ENCODE assay signal across 17 cellular contexts in genomic region chr2:223949241-223949640, GRCh38. TPM values are rescaled to one million over a fixed set of nuclear protein-coding genes. Genes with fewer than 3 reads are reported as not detected.
DNase-seq lines count a peak whose midpoint lies in the region; ATAC-seq and TF ChIP-seq lines count a peak whose summit lies in the region.
"Had no signal": no experiment of that assay in that cellular context is flagged by ENCODE, and none has a peak within 500 bp of the region (broad histone marks: within the 10 kb centered on the region; RNA-seq: fewer than 3 reads in every experiment).

No MANE protein-coding gene starts in this region.

- H3K27ac ChIP-seq in MM.1S (ENCODE audit: low read length): no peak overlapping the region

- H3K9me2 ChIP-seq in MM.1S (replicated peaks; ENCODE audit: insufficient read depth, low read length): no peaks in the 10 kb centered on the region

- peaks cover 12% of the 10 kb centered on the region for H3K4me1 ChIP-seq in MM.1S (ENCODE audit: low read length)

- peaks cover 63% of the 10 kb centered on the region for H3K4me1 Mint-ChIP-seq in activated naive CD4-positive, alpha-beta T cell treated with anti-CD3 and anti-CD28 coated beads, Interleukin-2, amount 50 U/mL, for 24 hours
- peaks cover 60% of the 10 kb centered on the region for H3K4me1 Mint-ChIP-seq in activated CD8-positive, alpha-beta T cell treated with anti-CD3 and anti-CD28 coated beads for 36 hours (ENCODE audit: low read depth)
- H3K4me1 Mint-ChIP-seq in stimulated activated naive CD8-positive, alpha-beta T cell treated with anti-CD3 and anti-CD28 coated beads, Interleukin-15, amount 100 ng/mL, for 72 hours: peaks cover 83% of the 10 kb centered on the region

- H3F3A ChIP-seq in MM.1S (ENCODE audit: insufficient read depth, low read length): peaks cover 8% of the 10 kb centered on the region

- intact Hi-C loops in activated CD8-positive, alpha-beta T cell treated with anti-CD3 and anti-CD28 coated beads for 36 hours (cut with micrococcal nuclease): no loop called here

- CTCF ChIA-PET in activated CD8-positive, alpha-beta T cell treated with anti-CD3 and anti-CD28 coated beads for 36 hours (lab: Charles Lee): interaction anchor here (0.7 to 1.3 kb wide), 4 partner anchors 8 to 22 kb away, joined by 3 to 5 read pairs (median 3); no protein-coding TSS in a partner anchor

- H3K4me3 Mint-ChIP-seq in activated naive CD4-positive, alpha-beta T cell treated with anti-CD3 and anti-CD28 coated beads, Interleukin-2, amount 50 U/mL, for 24 hours: no peak overlapping the region
- H3K4me3 Mint-ChIP-seq in activated CD8-positive, alpha-beta T cell treated with anti-CD3 and anti-CD28 coated beads for 36 hours: no peak overlapping the region
- H3K4me3 Mint-ChIP-seq in stimulated activated naive CD8-positive, alpha-beta T cell treated with anti-CD3 and anti-CD28 coated beads, Interleukin-15, amount 100 ng/mL, for 72 hours: no peak overlapping the region
- H3K4me3 Mint-ChIP-seq: T-helper 17 cell had no signal

- peak overlapping the region; percentile 89 for H3K27ac Mint-ChIP-seq in activated naive CD4-positive, alpha-beta T cell treated with anti-CD3 and anti-CD28 coated beads, Interleukin-2, amount 50 U/mL, for 24 hours
- peak overlapping the region; percentile 78 for H3K27ac Mint-ChIP-seq in activated CD8-positive, alpha-beta T cell treated with anti-CD3 and anti-CD28 coated beads for 36 hours
- peak overlapping the region; percentile 92 to 96 for H3K27ac Mint-ChIP-seq in stimulated activated naive CD8-positive, alpha-beta T cell treated with anti-CD3 and anti-CD28 coated beads, Interleukin-15, amount 100 ng/mL, for 72 hours
- H3K27ac Mint-ChIP-seq: T-helper 17 cell had no signal

- no peak overlapping the region for H3K4me2 ChIP-seq in MM.1S (ENCODE audit: low read depth, low read length)

- TF ChIP-seq CTCF in MM.1S (IDR thresholded peaks at IDR 0.05; ENCODE audit: low read length): peak; percentile 24; the same call in 1 of the 2 replicates
- TF ChIP-seq CTCF in activated CD8-positive, alpha-beta T cell treated with anti-CD3 and anti-CD28 coated beads for 36 hours (IDR thresholded peaks at IDR 0.05): no peak

- H3K9me3 ChIP-seq in MM.1S (replicated peaks; ENCODE audit: insufficient read depth, low read length): no peaks in the 10 kb centered on the region
- H3K9me3 ChIP-seq: prostate gland, transverse colon had no signal

- no peaks in the 10 kb centered on the region for H3K27me3 Mint-ChIP-seq in activated naive CD4-positive, alpha-beta T cell treated with anti-CD3 and anti-CD28 coated beads, Interleukin-2, amount 50 U/mL, for 24 hours
- H3K27me3 Mint-ChIP-seq in activated CD8-positive, alpha-beta T cell treated with anti-CD3 and anti-CD28 coated beads for 36 hours: no peaks in the 10 kb centered on the region
- H3K27me3 Mint-ChIP-seq in stimulated activated naive CD8-positive, alpha-beta T cell treated with anti-CD3 and anti-CD28 coated beads, Interleukin-15, amount 100 ng/mL, for 72 hours: no peaks in the 10 kb centered on the region
- H3K27me3 Mint-ChIP-seq: T-helper 17 cell had no signal

- no peak overlapping the region for H3K4me3 ChIP-seq in MM.1S (ENCODE audit: low read length)
- H3K4me3 ChIP-seq: K562, prostate gland, transverse colon had no signal

- H3K36me3 ChIP-seq in MM.1S (replicated peaks; ENCODE audit: insufficient read depth, low read length): no peaks in the 10 kb centered on the region
- H3K36me3 ChIP-seq: prostate gland, transverse colon had no signal

- H3K9me3 Mint-ChIP-seq in activated naive CD4-positive, alpha-beta T cell treated with anti-CD3 and anti-CD28 coated beads, Interleukin-2, amount 50 U/mL, for 24 hours: no peaks in the 10 kb centered on the region
- no peaks in the 10 kb centered on the region for H3K9me3 Mint-ChIP-seq in activated CD8-positive, alpha-beta T cell treated with anti-CD3 and anti-CD28 coated beads for 36 hours
- no peaks in the 10 kb centered on the region for H3K9me3 Mint-ChIP-seq in stimulated activated naive CD8-positive, alpha-beta T cell treated with anti-CD3 and anti-CD28 coated beads, Interleukin-15, amount 100 ng/mL, for 72 hours

- no peaks in the 10 kb centered on the region for H3K36me3 Mint-ChIP-seq in activated naive CD4-positive, alpha-beta T cell treated with anti-CD3 and anti-CD28 coated beads, Interleukin-2, amount 50 U/mL, for 24 hours
- peaks cover 2% of the 10 kb centered on the region for H3K36me3 Mint-ChIP-seq in activated CD8-positive, alpha-beta T cell treated with anti-CD3 and anti-CD28 coated beads for 36 hours (ENCODE audit: low read depth)

- H2AFZ ChIP-seq in MM.1S (ENCODE audit: low read length): no peak overlapping the region

- H3K27me3 ChIP-seq in MM.1S (replicated peaks; ENCODE audit: insufficient read depth, low read length): no peaks in the 10 kb centered on the region
- H3K27me3 ChIP-seq: transverse colon had no signal

- POLR2A ChIA-PET in activated CD8-positive, alpha-beta T cell treated with anti-CD3 and anti-CD28 coated beads for 36 hours (lab: Charles Lee): interaction anchor here (0.8 to 1.4 kb wide), 4 partner anchors 8 to 52 kb away, joined by 3 to 9 read pairs (median 4); no protein-coding TSS in a partner anchor

- no peak for DNase-seq in activated naive CD4-positive, alpha-beta T cell (lab: John Stamatoyannopoulos, UW)
- no peak for DNase-seq in MM.1S
- DNase-seq in activated CD8-positive, alpha-beta T cell treated with anti-CD3 and anti-CD28 coated beads for 36 hours: no peak
- DNase-seq in stimulated activated naive CD8-positive, alpha-beta T cell treated with anti-CD3 and anti-CD28 coated beads, Interleukin-15, amount 100 ng/mL, for 72 hours: no peak
- DNase-seq in epidermal melanocyte (ENCODE audit: insufficient read length, low spot score): no peak
- no peak for DNase-seq in cerebellum (ENCODE audit: low spot score)
- no peak for DNase-seq in NCI-H446 treated with DMSO at 0.1 percent for 48 hours (lab: John Stamatoyannopoulos, UW)
- DNase-seq: activated CD8-positive, alpha-beta memory T cell treated with anti-CD3 and anti-CD28 coated beads for 24 hours; DND-41; H7; NCI-H1694; NCI-H526; T-helper 17 cell; transverse colon had no signal

- no peaks in the 10 kb centered on the region for H4K20me1 ChIP-seq in MM.1S (ENCODE audit: insufficient read depth, low read length)

- H3K79me2 ChIP-seq in MM.1S (ENCODE audit: low read length): peaks cover 9% of the 10 kb centered on the region

- H3K9ac ChIP-seq in MM.1S (ENCODE audit: low read length): no peak overlapping the region

- ATAC-seq in activated CD8-positive, alpha-beta T cell treated with anti-CD3 and anti-CD28 coated beads for 36 hours: no peak
- no peak for ATAC-seq in stimulated activated naive CD8-positive, alpha-beta T cell treated with anti-CD3 and anti-CD28 coated beads, Interleukin-15, amount 100 ng/mL, for 72 hours
- ATAC-seq: K562, T-helper 17 cell had no signal

RNA-seq across cellular contexts. Expression of gene WDFY1, which starts 4.1 kb away (rescaled TPM):
- total RNA-seq in activated CD8-positive, alpha-beta T cell treated with anti-CD3 and anti-CD28 coated beads for 36 hours: 10 to 100 TPM; 20.8 to 23.1 TPM
- 58.1 TPM for total RNA-seq in cerebellum

RNA-seq across cellular contexts. Expression of gene MRPL44, which starts 8.0 kb away (rescaled TPM):
- 10 to 100 TPM; 37.8 to 40.4 TPM for total RNA-seq in activated CD8-positive, alpha-beta T cell treated with anti-CD3 and anti-CD28 coated beads for 36 hours
- total RNA-seq in cerebellum: 27.9 TPM
